In genomic region chr10:117534321-117535044, GRCh38 we compare ENCODE assay signal across 10 cellular contexts. TPM values are rescaled to one million over a fixed set of nuclear protein-coding genes. Genes with fewer than 3 reads are reported as not detected.
DNase-seq lines count a peak whose midpoint lies in the region; ATAC-seq and TF ChIP-seq lines count a peak whose summit lies in the region.
"Had no signal": no experiment of that assay in that cellular context is flagged by ENCODE, and none has a peak within 500 bp of the region (broad histone marks: within the 10 kb centered on the region; RNA-seq: fewer than 3 reads in every experiment).

No MANE protein-coding gene starts in this region.

- no peak overlapping the region for H3K56ac ChIP-seq in H9 (ENCODE audit: insufficient read length, low read depth, low read length)

- H3K4me2 ChIP-seq in H9 (ENCODE audit: insufficient read depth, insufficient read length, low read length) (peak overlapping the region; percentile 31), PC-3 (ENCODE audit: low read length) (no peak overlapping the region), skeletal muscle satellite cell (ENCODE audit: low read length) (peak overlapping the region; percentile 75)

- H3K79me2 ChIP-seq in H9 (ENCODE audit: insufficient read depth, low read length): no peaks in the 10 kb centered on the region
- no peaks in the 10 kb centered on the region for H3K79me2 ChIP-seq in PC-3 (ENCODE audit: low read length)

- H3K4me3 Mint-ChIP-seq in H9: peak overlapping the region in 1 of 2 experiments; percentile 45; a peak in 4 of 5 replicates

- H4K20me1 ChIP-seq in H9 (ENCODE audit: control insufficient read depth, insufficient read depth, insufficient read length): peaks cover 4% of the 10 kb centered on the region
- no peaks in the 10 kb centered on the region for H4K20me1 ChIP-seq in PC-3 (ENCODE audit: low read length)

- no peaks in the 10 kb centered on the region for H3K9me2 ChIP-seq in PC-3 (replicated peaks; ENCODE audit: low read length)

- no peak overlapping the region for H3K4ac ChIP-seq in H9 (ENCODE audit: low read depth, low read length)

- H3F3A ChIP-seq in PC-3 (ENCODE audit: low read length, unreplicated experiment): no peaks in the 10 kb centered on the region

- no peaks in the 10 kb centered on the region for H3K36me3 Mint-ChIP-seq in H9 (ENCODE audit: insufficient read depth in 1 of 3, low read depth in 3 of 3)

- H3K36me3 ChIP-seq in PC-3 (ENCODE audit: low read depth, low read length) (no peaks in the 10 kb centered on the region), skeletal muscle satellite cell (ENCODE audit: insufficient read depth, low read length) (no peaks in the 10 kb centered on the region)
- no peaks in the 10 kb centered on the region for H3K36me3 ChIP-seq in effector memory CD4-positive, alpha-beta T cell (ENCODE audit: control insufficient read depth, insufficient read depth, low read length)
- H3K36me3 ChIP-seq: neutrophil had no signal

- no peak overlapping the region for H2BK15ac ChIP-seq in H9 (ENCODE audit: low read depth, low read length)

- H4K5ac ChIP-seq in H9 (ENCODE audit: insufficient read length, low read depth, low read length): no peak overlapping the region

- H3K27ac ChIP-seq in H9 (ENCODE audit: insufficient read length, low read depth, low read length) (no peak overlapping the region), PC-3 (ENCODE audit: low read length) (no peak overlapping the region), right cardiac atrium (ENCODE audit: low read length) (no peak overlapping the region)
- H3K27ac ChIP-seq in effector memory CD4-positive, alpha-beta T cell (ENCODE audit: insufficient read depth, low read length, poor library complexity, severe bottlenecking): no peak overlapping the region
- H3K27ac ChIP-seq: neutrophil had no signal

- BruUV-seq in PC-3 (replicated peaks; lab: Mats Ljungman, UMichigan): no TSS peak

- H3K9me3 ChIP-seq in H9 (ENCODE audit: control insufficient read depth, low read depth, low read length) (no peaks in the 10 kb centered on the region), PC-3 (ENCODE audit: low read length) (no peaks in the 10 kb centered on the region), right cardiac atrium (ENCODE audit: control insufficient read depth, low read length) (no peaks in the 10 kb centered on the region), skeletal muscle satellite cell (replicated peaks; ENCODE audit: low read length) (no peaks in the 10 kb centered on the region)
- H3K9me3 ChIP-seq in effector memory CD4-positive, alpha-beta T cell (ENCODE audit: control insufficient read depth, low read length): no peaks in the 10 kb centered on the region
- H3K9me3 ChIP-seq: neutrophil had no signal

- no peak overlapping the region for H2BK5ac ChIP-seq in H9 (ENCODE audit: insufficient read length, low read length)

- H3K4me1 ChIP-seq in H9 (ENCODE audit: insufficient read depth, low read length) (no peaks in the 10 kb centered on the region), PC-3 (ENCODE audit: insufficient read depth, low read length) (0 out of 2 replicates have a peak, but pooled peaks cover 6% of the 10 kb centered on the region), right cardiac atrium (ENCODE audit: control insufficient read depth, insufficient read depth, low read length) (no peaks in the 10 kb centered on the region), skeletal muscle satellite cell (ENCODE audit: control insufficient read depth, insufficient read depth, low read length) (peaks cover 14% of the 10 kb centered on the region)
- peaks cover 3% of the 10 kb centered on the region for H3K4me1 ChIP-seq in effector memory CD4-positive, alpha-beta T cell (ENCODE audit: control insufficient read depth, insufficient read depth, low read length, poor library complexity, severe bottlenecking)

- WGBS in H9 (ENCODE audit: extremely low coverage, insufficient read length, low lambda C conversion rate): no CpG with 5 or more reads among the region's 61 CpGs
- 5% methylated on average over 61 of the region's 61 CpGs for WGBS in right cardiac atrium

- H4K8ac ChIP-seq in H9 (replicated peaks; ENCODE audit: insufficient read length, low read depth, low read length): no peak overlapping the region

- peak; percentile 23 for ATAC-seq in PC-3
- peak in 1 of 2 donors; percentile 21 for ATAC-seq in right cardiac atrium

- H2BK20ac ChIP-seq in H9 (ENCODE audit: low read depth, low read length, poor library complexity, severe bottlenecking): no peak overlapping the region

- POLR2A ChIA-PET in PC-3 (lab: Charles Lee; ENCODE audit: unreplicated experiment): no interaction called here

- H3K23ac ChIP-seq in H9 (ENCODE audit: insufficient read length, low read depth, low read length): no peak overlapping the region

- H3K9ac ChIP-seq in H9 (ENCODE audit: extremely low read depth, insufficient read length, low read length) (no peak overlapping the region), PC-3 (ENCODE audit: low read length) (no peak overlapping the region), skeletal muscle satellite cell (ENCODE audit: low read depth, low read length) (no peak overlapping the region)

- H2AFZ ChIP-seq in H9 (ENCODE audit: low read length) (no peak overlapping the region), PC-3 (ENCODE audit: low read length) (no peak overlapping the region)

- no peak overlapping the region for H3K4me3 ChIP-seq in PC-3 (ENCODE audit: low read length)
- H3K4me3 ChIP-seq in right cardiac atrium (ENCODE audit: low read length): peak overlapping the region; percentile 26
- no peak overlapping the region for H3K4me3 ChIP-seq in skeletal muscle satellite cell (ENCODE audit: low read length)
- H3K4me3 ChIP-seq in effector memory CD4-positive, alpha-beta T cell (ENCODE audit: insufficient read depth, low read depth, low read length, poor library complexity, severe bottlenecking): no peak overlapping the region

- no peaks in the 10 kb centered on the region for H3K23me2 ChIP-seq in H9 (ENCODE audit: insufficient read length, low read depth, low read length, poor library complexity, severe bottlenecking)

- DNase-seq in H9: peak; percentile 31
- DNase-seq in PC-3: no peak
- DNase-seq in right cardiac atrium: peak in 1 of 3 donors; percentile 39
- no peak for DNase-seq in islet precursor cell
- DNase-seq in HuH-7.5 (ENCODE audit: low spot score): no peak
- DNase-seq in effector memory CD4-positive, alpha-beta T cell: no peak

- no peak overlapping the region for H3T11ph ChIP-seq in H9 (ENCODE audit: low read length)

- peaks cover 100% of the 10 kb centered on the region for H3K27me3 Mint-ChIP-seq in H9 (ENCODE audit: low read depth)

- H3K18ac ChIP-seq in H9 (ENCODE audit: insufficient read length, low read depth, low read length): no peak overlapping the region

- H3K79me1 ChIP-seq in H9 (ENCODE audit: insufficient read depth, low read depth, low read length, poor library complexity, severe bottlenecking): no peaks in the 10 kb centered on the region

- no peak overlapping the region for H2BK120ac ChIP-seq in H9 (ENCODE audit: low read depth, low read length, poor library complexity, severe bottlenecking)

- TF ChIP-seq CTCF in H9 (conservative IDR thresholded peaks at IDR 0.05) (no peak), PC-3 (conservative IDR thresholded peaks at IDR 0.05; ENCODE audit: low read depth, low read length) (no peak)

- no peak overlapping the region for H3K27ac Mint-ChIP-seq in H9

- peaks cover 93% of the 10 kb centered on the region for H3K27me3 ChIP-seq in H9 (ENCODE audit: insufficient read depth, low read length)
- peaks cover 73% of the 10 kb centered on the region for H3K27me3 ChIP-seq in PC-3 (ENCODE audit: low read length)
- no peaks in the 10 kb centered on the region for H3K27me3 ChIP-seq in right cardiac atrium (ENCODE audit: control insufficient read depth, insufficient read depth)
- H3K27me3 ChIP-seq in skeletal muscle satellite cell (ENCODE audit: control insufficient read depth, insufficient read depth, low read length): peaks cover 93% of the 10 kb centered on the region
- H3K27me3 ChIP-seq in effector memory CD4-positive, alpha-beta T cell (replicated peaks; ENCODE audit: control insufficient read depth, insufficient read depth, low read length, poor library complexity, severe bottlenecking): peaks cover 34% of the 10 kb centered on the region

- no peak overlapping the region for H2AK5ac ChIP-seq in H9 (ENCODE audit: insufficient read length, low read length)

- H3K9me3 Mint-ChIP-seq in H9: peaks cover 0 to 2% of the 10 kb centered on the region in 2 experiments; a peak in 3 of 5 replicates

- H4K91ac ChIP-seq in H9 (ENCODE audit: insufficient read length, low read depth, low read length): no peak overlapping the region

- peaks cover 2 to 26% of the 10 kb centered on the region in 2 experiments for H3K4me1 Mint-ChIP-seq in H9

- intact Hi-C loops in PC-3 (cut with micrococcal nuclease) (no loop called here), right cardiac atrium (cut with DNase I) (no loop called here)

- no peak overlapping the region; the same call in 1 of the 2 replicates for H3K14ac ChIP-seq in H9 (ENCODE audit: insufficient read depth, low read length)

- H2BK12ac ChIP-seq in H9 (ENCODE audit: insufficient read length, low read depth, low read length): no peak overlapping the region

- CTCF ChIA-PET in PC-3 (lab: Charles Lee): no interaction called here

RNA-seq across cellular contexts. Expression of gene EMX2, which starts 8.1 kb away (rescaled TPM):
- not detected in 2 replicates for total RNA-seq in H9 (2021)
- total RNA-seq in PC-3 (2014; rRNA removed): not detected in 2 replicates
- total RNA-seq in right cardiac atrium: 1 to 10 TPM in 1 of 4 donors, under 1 TPM in 3; 0.22 to 1.2 (median 0.82) TPM
- 1.00 TPM for polyA plus RNA-seq in right cardiac atrium
- total RNA-seq in skeletal muscle satellite cell (2012; rRNA removed): 0.76 and 0.87 TPM in 2 replicates
- total RNA-seq: activated CD8-positive, alpha-beta memory T cell treated with anti-CD3 and anti-CD28 coated beads for 36 hours; T-helper 1 cell treated with Interleukin-12 subunit alpha and Interleukin-12 subunit beta and Interleukin-4 antibody, amounts not matched to agents 30 ng/mL and 1 ng/mL, for 36 hours had no signal
